ENCODE assay signal across 9 cellular contexts in genomic region chr14:77302926-77303325, GRCh38. TPM values are rescaled to one million over a fixed set of nuclear protein-coding genes. Genes with fewer than 3 reads are reported as not detected.
A peak's percentile ranks its signal among the peaks of the same experiment; 100 is the strongest.
DNase-seq lines count a peak whose midpoint lies in the region; ATAC-seq and TF ChIP-seq lines count a peak whose summit lies in the region.
"Had no signal": no experiment of that assay in that cellular context is flagged by ENCODE, and none has a peak within 500 bp of the region (broad histone marks: within the 10 kb centered on the region; RNA-seq: fewer than 3 reads in every experiment).

No MANE protein-coding gene starts in this region.

- H3K36me3 Mint-ChIP-seq in activated CD4-positive, alpha-beta T cell treated with anti-CD3 and anti-CD28 coated beads for 36 hours (ENCODE audit: low read depth), result peaks cover 6% of the 10 kb centered on the region
- peaks cover 13% of the 10 kb centered on the region for H3K36me3 Mint-ChIP-seq in stimulated activated naive CD8-positive, alpha-beta T cell treated with anti-CD3 and anti-CD28 coated beads, Interleukin-15, Interleukin-2, amounts not matched to agents 100 ng/mL and 50 ng/mL, for 24 hours (ENCODE audit: low read depth)
- H3K36me3 Mint-ChIP-seq in nephron progenitor cell (ENCODE audit: low read depth), result peaks cover 29% of the 10 kb centered on the region

- no peak overlapping the region for H3K4me3 Mint-ChIP-seq in activated CD4-positive, alpha-beta T cell treated with anti-CD3 and anti-CD28 coated beads for 36 hours
- no peak overlapping the region for H3K4me3 Mint-ChIP-seq in stimulated activated naive CD8-positive, alpha-beta T cell treated with anti-CD3 and anti-CD28 coated beads, Interleukin-15, Interleukin-2, amounts not matched to agents 100 ng/mL and 50 ng/mL, for 24 hours
- H3K4me3 Mint-ChIP-seq in nephron progenitor cell, result no peak overlapping the region

- no peaks in the 10 kb centered on the region for H3K9me3 Mint-ChIP-seq in activated CD4-positive, alpha-beta T cell treated with anti-CD3 and anti-CD28 coated beads for 36 hours (ENCODE audit: low read depth)
- no peaks in the 10 kb centered on the region for H3K9me3 Mint-ChIP-seq in stimulated activated naive CD8-positive, alpha-beta T cell treated with anti-CD3 and anti-CD28 coated beads, Interleukin-15, Interleukin-2, amounts not matched to agents 100 ng/mL and 50 ng/mL, for 24 hours
- H3K9me3 Mint-ChIP-seq in nephron progenitor cell, result no peaks in the 10 kb centered on the region

- no peaks in the 10 kb centered on the region for H3K27me3 ChIP-seq in WERI-Rb-1 (ENCODE audit: insufficient read depth, low read depth, severe bottlenecking)
- no peaks in the 10 kb centered on the region for H3K27me3 ChIP-seq in right atrium auricular region
- H3K27me3 ChIP-seq: BLaER1 treated with 17β-estradiol and CSF1 and Interleukin-3, amounts not matched to agents 10 nM and 100 nM had no signal

- H3K9me3 ChIP-seq in WERI-Rb-1 (ENCODE audit: severe bottlenecking) (no peaks in the 10 kb centered on the region), right atrium auricular region (no peaks in the 10 kb centered on the region)
- H3K9me3 ChIP-seq: BLaER1 treated with 17β-estradiol and CSF1 and Interleukin-3, amounts not matched to agents 10 nM and 100 nM had no signal

- H3K4me3 ChIP-seq in WERI-Rb-1 (ENCODE audit: low read depth, low read length) (no peak overlapping the region), fibroblast of mammary gland (ENCODE audit: control insufficient read depth, low read depth, low read length) (no peak overlapping the region), right atrium auricular region (no peak overlapping the region)
- H3K4me3 ChIP-seq: BLaER1 treated with 17β-estradiol and CSF1 and Interleukin-3, amounts not matched to agents 10 nM and 100 nM had no signal

- peaks cover 36% of the 10 kb centered on the region for H3K36me3 ChIP-seq in WERI-Rb-1
- H3K36me3 ChIP-seq in right atrium auricular region, result peaks cover 13% of the 10 kb centered on the region

- ATAC-seq in activated CD4-positive, alpha-beta T cell treated with anti-CD3 and anti-CD28 coated beads for 36 hours, result peak; percentile 97

- intact Hi-C loops in activated CD4-positive, alpha-beta T cell treated with anti-CD3 and anti-CD28 coated beads for 36 hours (cut with DNase I, micrococcal nuclease), result loop anchor here (1.0 to 10.0 kb wide), 13 partner anchors 13 to 404 kb away; partner anchors contain the start of genes POMT2 (in 2 of the 2), SAMD15 (in 2 of the 2), TMED8 (in 2 of the 2) and AHSA1 (in 1 of the 2)

- peak; percentile 78 for DNase-seq in activated CD4-positive, alpha-beta T cell treated with anti-CD3 and anti-CD28 coated beads for 36 hours
- no peak for DNase-seq in activated CD4-positive, alpha-beta T cell treated with anti-CD3 and anti-CD28 coated beads for 1 hour
- DNase-seq in WERI-Rb-1 (no peak), fibroblast of mammary gland (ENCODE audit: low read depth) (peak; percentile 81), right atrium auricular region (ENCODE audit: low spot score) (no peak), iPS-NIHi7 (ENCODE audit: extremely low spot score) (no peak), nephron progenitor cell (no peak)

- TF ChIP-seq CTCF in WERI-Rb-1 (IDR thresholded peaks at IDR 0.05; ENCODE audit: low read depth, low read length) (no peak), fibroblast of mammary gland (conservative IDR thresholded peaks at IDR 0.05; ENCODE audit: control insufficient read depth, insufficient read depth, low read depth, low read length) (no peak), right atrium auricular region (IDR thresholded peaks at IDR 0.05) (no peak), nephron progenitor cell (IDR thresholded peaks at IDR 0.05) (no peak)

- H3K4me1 ChIP-seq in right atrium auricular region, result peaks cover 0 to 17% of the 10 kb centered on the region in 2 donors

- H3K27ac ChIP-seq in WERI-Rb-1 (peak overlapping the region; percentile 71), right atrium auricular region (peak overlapping the region in 1 of 2 donors; percentile 32)

- H3K27me3 Mint-ChIP-seq in activated CD4-positive, alpha-beta T cell treated with anti-CD3 and anti-CD28 coated beads for 36 hours, result no peaks in the 10 kb centered on the region
- H3K27me3 Mint-ChIP-seq in stimulated activated naive CD8-positive, alpha-beta T cell treated with anti-CD3 and anti-CD28 coated beads, Interleukin-15, Interleukin-2, amounts not matched to agents 100 ng/mL and 50 ng/mL, for 24 hours, result no peaks in the 10 kb centered on the region
- H3K27me3 Mint-ChIP-seq in nephron progenitor cell (ENCODE audit: low read depth, poor library complexity), result no peaks in the 10 kb centered on the region

- peak overlapping the region; percentile 88 for H3K27ac Mint-ChIP-seq in activated CD4-positive, alpha-beta T cell treated with anti-CD3 and anti-CD28 coated beads for 36 hours
- peak overlapping the region; percentile 85 for H3K27ac Mint-ChIP-seq in stimulated activated naive CD8-positive, alpha-beta T cell treated with anti-CD3 and anti-CD28 coated beads, Interleukin-15, Interleukin-2, amounts not matched to agents 100 ng/mL and 50 ng/mL, for 24 hours
- H3K27ac Mint-ChIP-seq in nephron progenitor cell, result no peak overlapping the region

- POLR2A ChIA-PET in activated CD4-positive, alpha-beta T cell treated with anti-CD3 and anti-CD28 coated beads for 36 hours (lab: Charles Lee), result interaction anchor here (0.7 kb wide), 2 partner anchors 212 to 799 kb away, joined by 3 to 4 read pairs; no protein-coding TSS in a partner anchor

- CTCF ChIA-PET in activated CD4-positive, alpha-beta T cell treated with anti-CD3 and anti-CD28 coated beads for 36 hours (lab: Charles Lee), result interaction anchor here (1.0 to 9.8 kb wide), 8 partner anchors 11 to 217 kb away, joined by 3 to 176 read pairs (median 5); partner anchors contain the start of genes GSTZ1, POMT2, SAMD15 and TMED8

- H3K4me1 Mint-ChIP-seq in activated CD4-positive, alpha-beta T cell treated with anti-CD3 and anti-CD28 coated beads for 36 hours, result peaks cover 24% of the 10 kb centered on the region
- peaks cover 37% of the 10 kb centered on the region for H3K4me1 Mint-ChIP-seq in stimulated activated naive CD8-positive, alpha-beta T cell treated with anti-CD3 and anti-CD28 coated beads, Interleukin-15, Interleukin-2, amounts not matched to agents 100 ng/mL and 50 ng/mL, for 24 hours (ENCODE audit: low read depth)
- H3K4me1 Mint-ChIP-seq in nephron progenitor cell, result peaks cover 32% of the 10 kb centered on the region

RNA-seq across cellular contexts. Expression of gene POMT2, which starts 17.8 kb away (rescaled TPM):
- total RNA-seq in activated CD4-positive, alpha-beta T cell treated with anti-CD3 and anti-CD28 coated beads for 36 hours, result 10 to 100 TPM; 11.7 to 18.2 TPM
- total RNA-seq in right atrium auricular region, result 10 to 100 TPM in 1 of 2 donors, 1 to 10 TPM in 1; 9.7 to 11.5 TPM

RNA-seq across cellular contexts. Expression of gene GSTZ1, which starts 17.9 kb away (rescaled TPM):
- 10 to 100 TPM; 17.5 to 22.9 TPM for total RNA-seq in activated CD4-positive, alpha-beta T cell treated with anti-CD3 and anti-CD28 coated beads for 36 hours
- total RNA-seq in right atrium auricular region, result 10 to 100 TPM in 1 of 2 donors, 1 to 10 TPM in 1; 5.5 to 10.7 TPM

RNA-seq across cellular contexts. Expression of gene NGB, which starts 31.9 kb away (rescaled TPM):
- not detected for total RNA-seq in activated CD4-positive, alpha-beta T cell treated with anti-CD3 and anti-CD28 coated beads for 36 hours
- total RNA-seq in right atrium auricular region, result not detected

Comparison
In these comparisons a context has a peak if more than half of its experiments do, and no peak if none do; other contexts are left out.
1. DNase-seq: peak in activated CD4-positive, alpha-beta T cell treated with anti-CD3 and anti-CD28 coated beads for 36 hours (single experiment) and fibroblast of mammary gland (single experiment); none in activated CD4-positive, alpha-beta T cell treated with anti-CD3 and anti-CD28 coated beads for 1 hour (single experiment), WERI-Rb-1 (single experiment), right atrium auricular region (single experiment), iPS-NIHi7 (single experiment) and nephron progenitor cell (single experiment).